In the genomic region with DNA sequence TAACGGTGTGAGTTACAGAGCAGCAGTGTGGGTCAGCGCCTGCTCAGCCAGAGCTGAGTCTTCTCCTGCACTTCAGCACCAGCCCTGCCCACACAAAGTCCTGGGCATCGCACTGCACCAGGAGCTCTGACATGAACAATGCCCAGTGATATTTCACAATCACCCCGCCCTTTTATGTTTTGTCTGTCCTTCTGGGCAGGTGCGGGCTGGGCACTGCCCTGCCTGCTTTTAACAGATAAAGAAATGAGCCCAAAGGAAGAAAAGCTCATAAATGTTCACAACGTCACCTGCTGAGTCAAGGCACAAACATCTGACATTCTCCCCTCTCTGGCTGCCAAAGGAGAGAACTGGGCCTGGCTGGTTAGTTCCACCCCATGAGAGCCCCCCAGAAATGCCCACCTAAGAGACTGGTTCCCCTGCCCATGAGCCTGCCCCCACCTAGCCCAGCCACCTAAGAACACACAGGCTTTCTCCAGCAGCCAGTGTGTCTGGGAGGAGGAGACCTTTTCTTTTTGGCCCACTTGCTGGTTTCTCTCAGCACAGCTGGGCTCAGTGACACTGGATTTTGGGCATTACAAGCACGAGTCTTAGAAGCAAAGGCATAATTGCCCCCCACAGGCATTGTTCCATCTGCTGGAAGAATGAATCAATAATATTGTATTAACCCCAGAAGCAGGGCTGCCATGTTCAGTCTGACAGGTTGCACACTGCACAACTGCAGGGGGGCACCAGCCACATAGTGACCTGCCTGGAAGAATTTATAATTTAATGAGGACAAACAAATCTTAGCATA, we compare ENCODE assay signal across 10 cellular contexts. TPM values are rescaled to one million over a fixed set of nuclear protein-coding genes. Genes with fewer than 3 reads are reported as not detected.
DNase-seq lines count a peak whose midpoint lies in the region; ATAC-seq and TF ChIP-seq lines count a peak whose summit lies in the region.
"Had no signal": no experiment of that assay in that cellular context is flagged by ENCODE, and none has a peak within 500 bp of the region (broad histone marks: within the 10 kb centered on the region; RNA-seq: fewer than 3 reads in every experiment).

No MANE protein-coding gene starts in this region.

- WGBS in mesenchymal stem cell: 66% methylated on average over 7 of the region's 7 CpGs

- H3K14ac ChIP-seq in mesenchymal stem cell (ENCODE audit: low read length in 2 of 2): peak overlapping the region in 1 of 2 experiments; percentile 3

- H3K9ac ChIP-seq in mesenchymal stem cell (ENCODE audit: low read length): peak overlapping the region; percentile 82

- no peaks in the 10 kb centered on the region for H3K36me3 ChIP-seq in mesenchymal stem cell (ENCODE audit: control insufficient read depth in 1 of 2, insufficient read depth in 2 of 2, low read depth in 1 of 2, low read length in 2 of 2)

- no peak overlapping the region for H3K4me3 Mint-ChIP-seq in chondrocyte (ENCODE audit: unreplicated experiment)

- peak overlapping the region; percentile 81 for H3K27ac ChIP-seq in mesenchymal stem cell (ENCODE audit: low read length, poor library complexity, severe bottlenecking)

- H2AK5ac ChIP-seq in mesenchymal stem cell (ENCODE audit: low read length, severe bottlenecking): peak overlapping the region; percentile 36

- H3K4me1 Mint-ChIP-seq in chondrocyte (ENCODE audit: low read depth): peaks cover 6% of the 10 kb centered on the region

- peak overlapping the region; percentile 64 for H4K91ac ChIP-seq in mesenchymal stem cell (ENCODE audit: low read length)

- peaks cover 21% of the 10 kb centered on the region for H3K9me3 ChIP-seq in mesenchymal stem cell (ENCODE audit: control insufficient read depth, low read length)

- peak overlapping the region; percentile 70 for H2BK15ac ChIP-seq in mesenchymal stem cell (ENCODE audit: low read depth, poor library complexity, severe bottlenecking)

- H3K9me3 Mint-ChIP-seq in chondrocyte (ENCODE audit: low read depth): peaks cover 13% of the 10 kb centered on the region

- H3K36me3 Mint-ChIP-seq in chondrocyte (ENCODE audit: low read depth): no peaks in the 10 kb centered on the region

- peak overlapping the region; percentile 59 for H2BK120ac ChIP-seq in mesenchymal stem cell (ENCODE audit: low read depth, low read length)

- TF ChIP-seq CTCF in chondrocyte (IDR thresholded peaks at IDR 0.05): no peak

- peak overlapping the region; percentile 86 for H4K8ac ChIP-seq in mesenchymal stem cell (ENCODE audit: low read length)

- ATAC-seq in HG03439 (IDR thresholded peaks at IDR 0.05; ENCODE audit: unreplicated experiment) (no peak), HG02642 (IDR thresholded peaks at IDR 0.05; ENCODE audit: poor library complexity, unreplicated experiment) (no peak)

- peak; percentile 51 for DNase-seq in 8988T
- peak; percentile 94 for DNase-seq in LoVo (ENCODE audit: low spot score)
- peak; percentile 39 for DNase-seq in chondrocyte (ENCODE audit: low spot score)
- peak; percentile 57 for DNase-seq in mesenchymal stem cell
- DNase-seq in NCI-H524 (lab: John Stamatoyannopoulos, UW): no peak
- no peak for DNase-seq in GM19238 (ENCODE audit: insufficient read length, low spot score)
- DNase-seq: NCI-H1105; stimulated activated CD4-positive, alpha-beta T cell treated with anti-CD3 and anti-CD28 coated beads, Interleukin-4, amount 100 ng/mL, for 4 hours had no signal

- peak overlapping the region; percentile 65 to 88 for H3K18ac ChIP-seq in mesenchymal stem cell (ENCODE audit: low read depth in 1 of 2, low read length in 2 of 2)

- no peak overlapping the region for H2AFZ ChIP-seq in mesenchymal stem cell (ENCODE audit: low read depth, low read length)

- no peak overlapping the region for H3K4me2 ChIP-seq in mesenchymal stem cell (ENCODE audit: low read length, poor library complexity, severe bottlenecking)

- peak overlapping the region in 1 of 2 experiments; percentile 67 for H3K4me3 ChIP-seq in mesenchymal stem cell (ENCODE audit: insufficient read depth in 1 of 2, low read depth in 1 of 2, low read length in 2 of 2)

- no peak overlapping the region for H3K23ac ChIP-seq in mesenchymal stem cell (ENCODE audit: low read length in 2 of 2)

- no peaks in the 10 kb centered on the region for H3K79me1 ChIP-seq in mesenchymal stem cell (replicated peaks; ENCODE audit: low read length, poor library complexity, severe bottlenecking)

- H2BK5ac ChIP-seq in mesenchymal stem cell (ENCODE audit: low read depth, low read length, poor library complexity, severe bottlenecking): no peak overlapping the region

- H3K27me3 Mint-ChIP-seq in chondrocyte (ENCODE audit: low read depth): no peaks in the 10 kb centered on the region

- H3K27me3 ChIP-seq in mesenchymal stem cell (ENCODE audit: control insufficient read depth in 1 of 2, insufficient read depth in 1 of 2, low read length in 2 of 2): no peaks in the 10 kb centered on the region

- H3K4me1 ChIP-seq in mesenchymal stem cell (ENCODE audit: control insufficient read depth, insufficient read depth, low read depth, low read length): peaks cover 56% of the 10 kb centered on the region

- peak overlapping the region; percentile 65 to 91 for H3K4ac ChIP-seq in mesenchymal stem cell (ENCODE audit: low read depth in 1 of 2, low read length in 2 of 2)

- H2BK12ac ChIP-seq in mesenchymal stem cell (ENCODE audit: low read length in 2 of 2): peak overlapping the region; percentile 60 to 83

- H3K27ac Mint-ChIP-seq in chondrocyte (ENCODE audit: unreplicated experiment): no peak overlapping the region

RNA-seq across cellular contexts. Expression of gene CALML3, which starts 22.3 kb away (rescaled TPM):
- not detected in 3 replicates for total RNA-seq in chondrocyte
- polyA plus RNA-seq in mesenchymal stem cell (2013, experiment 1 of 2): not detected
- not detected for polyA plus RNA-seq in mesenchymal stem cell (2013, experiment 2 of 2)

RNA-seq across cellular contexts. Expression of gene CALML5, which starts 47.7 kb away (rescaled TPM):
- total RNA-seq in chondrocyte: not detected in 3 replicates
- polyA plus RNA-seq in mesenchymal stem cell (2013, experiment 1 of 2): not detected
- polyA plus RNA-seq in mesenchymal stem cell (2013, experiment 2 of 2): not detected

Comparison
In these comparisons a context has a peak if more than half of its experiments do, and no peak if none do; other contexts are left out.
1. DNase-seq: peak in 8988T (single experiment), LoVo (single experiment), chondrocyte (single experiment) and mesenchymal stem cell (single experiment); none in NCI-H524 (0 of 2) and GM19238 (single experiment).